Comparison of ENCODE assay signal across 13 cellular contexts in the genomic region with DNA sequence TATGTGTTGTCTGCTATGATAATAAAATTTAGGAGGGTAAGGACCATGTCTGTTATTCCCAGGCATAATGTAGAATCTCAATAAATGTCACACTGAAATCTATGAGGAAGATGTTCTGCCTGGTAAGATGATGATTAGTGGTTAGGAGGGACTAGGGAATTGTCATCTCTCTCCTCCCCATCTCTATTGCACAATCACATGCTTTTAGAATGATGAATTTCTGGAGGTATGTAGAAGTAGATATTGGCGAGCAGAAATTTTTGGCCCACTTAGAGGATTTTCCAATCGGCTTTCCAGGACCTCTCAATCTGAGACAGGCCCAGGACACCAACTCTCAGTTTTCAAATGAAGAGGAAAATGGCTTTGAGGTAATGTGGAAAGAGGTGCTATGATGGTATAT. TPM values are rescaled to one million over a fixed set of nuclear protein-coding genes. Genes with fewer than 3 reads are reported as not detected.
DNase-seq lines count a peak whose midpoint lies in the region; ATAC-seq and TF ChIP-seq lines count a peak whose summit lies in the region.
"Had no signal": no experiment of that assay in that cellular context is flagged by ENCODE, and none has a peak within 500 bp of the region (broad histone marks: within the 10 kb centered on the region; RNA-seq: fewer than 3 reads in every experiment).

No MANE protein-coding gene starts in this region.

- peaks cover 10% of the 10 kb centered on the region for H3K36me3 Mint-ChIP-seq in activated CD4-positive, alpha-beta memory T cell treated with anti-CD3 and anti-CD28 coated beads for 36 hours

- POLR2A ChIA-PET in activated CD4-positive, alpha-beta memory T cell treated with anti-CD3 and anti-CD28 coated beads for 36 hours (lab: Charles Lee) = no interaction called here

- no peak overlapping the region for H3K4me3 Mint-ChIP-seq in activated CD4-positive, alpha-beta memory T cell treated with anti-CD3 and anti-CD28 coated beads for 36 hours
- H3K4me3 Mint-ChIP-seq: activated T-cell treated with anti-CD3 and anti-CD28 coated beads, Interleukin-2, amount 50 U/mL, for 4 hours had no signal

- DNase-seq in AG20443 (ENCODE audit: low spot score) (peak; percentile 76), HS-27A (ENCODE audit: low read depth) (peak; percentile 51), amniotic epithelial cell (ENCODE audit: low read depth) (peak; percentile 75), iris pigment epithelial cell (ENCODE audit: low read depth) (peak; percentile 83)
- DNase-seq in activated CD4-positive, alpha-beta memory T cell treated with anti-CD3 and anti-CD28 coated beads for 36 hours = no peak
- no peak for DNase-seq in effector CD8-positive, alpha-beta T cell (lab: John Stamatoyannopoulos, UW)
- DNase-seq: activated CD4-positive, CD25-positive, alpha-beta regulatory T cell; activated T-cell treated with anti-CD3 and anti-CD28 coated beads, Interleukin-2, amount 50 U/mL, for 4 hours; GDM1; stomach had no signal

- intact Hi-C loops in activated CD4-positive, alpha-beta memory T cell treated with anti-CD3 and anti-CD28 coated beads for 36 hours (cut with micrococcal nuclease) = loop anchor here (5.0 kb wide), 1 partner anchor 399 kb away; the partner anchor contains the start of gene TRIM8

- CTCF ChIA-PET in activated CD4-positive, alpha-beta memory T cell treated with anti-CD3 and anti-CD28 coated beads for 36 hours (lab: Charles Lee) = interaction anchor here (10.2 kb wide), 1 partner anchor 12 kb away, joined by 111 read pairs; no protein-coding TSS in a partner anchor

- no peaks in the 10 kb centered on the region for H3K9me3 Mint-ChIP-seq in activated CD4-positive, alpha-beta memory T cell treated with anti-CD3 and anti-CD28 coated beads for 36 hours
- H3K9me3 Mint-ChIP-seq: activated T-cell treated with anti-CD3 and anti-CD28 coated beads, Interleukin-2, amount 50 U/mL, for 4 hours had no signal

- H3K4me1 Mint-ChIP-seq in activated CD4-positive, alpha-beta memory T cell treated with anti-CD3 and anti-CD28 coated beads for 36 hours (ENCODE audit: low read depth) = peaks cover 41% of the 10 kb centered on the region

- H3K27me3 Mint-ChIP-seq in activated CD4-positive, alpha-beta memory T cell treated with anti-CD3 and anti-CD28 coated beads for 36 hours = peaks cover 19% of the 10 kb centered on the region

- ATAC-seq in SK-N-SH treated with all-trans-retinoic acid at 6 μM for 48 hours (no peak), GM21423 (IDR thresholded peaks at IDR 0.05; ENCODE audit: unreplicated experiment) (no peak)
- ATAC-seq: activated T-cell treated with anti-CD3 and anti-CD28 coated beads, Interleukin-2, amount 50 U/mL, for 4 hours had no signal

- no peak overlapping the region for H3K27ac Mint-ChIP-seq in activated CD4-positive, alpha-beta memory T cell treated with anti-CD3 and anti-CD28 coated beads for 36 hours
- H3K27ac Mint-ChIP-seq: CD14-positive monocyte had no signal

TF ChIP-seq in SK-N-SH treated with all-trans-retinoic acid at 6 μM for 48 hours, 23 proteins besides CTCF, POLR2A, EP300 and RAD21:
- TF ChIP-seq TSHZ2 (CRISPR knock-in tag; IDR thresholded peaks at IDR 0.05) (no peak), ARNTL (CRISPR knock-in tag; IDR thresholded peaks at IDR 0.05; ENCODE audit: borderline replicate concordance, low read depth) (no peak), ZNF8 (CRISPR knock-in tag; IDR thresholded peaks at IDR 0.05) (no peak), RARB (CRISPR knock-in tag; IDR thresholded peaks at IDR 0.05) (no peak), SNAI2 (CRISPR knock-in tag; IDR thresholded peaks at IDR 0.05) (no peak), PPARA (CRISPR knock-in tag; IDR thresholded peaks at IDR 0.05; ENCODE audit: borderline replicate concordance) (no peak), ZNF70 (CRISPR knock-in tag; IDR thresholded peaks at IDR 0.05) (no peak), TOX (CRISPR knock-in tag; IDR thresholded peaks at IDR 0.05; ENCODE audit: borderline replicate concordance) (no peak), ZFP3 (CRISPR knock-in tag; IDR thresholded peaks at IDR 0.05) (no peak), TCF4 (CRISPR knock-in tag; IDR thresholded peaks at IDR 0.05; ENCODE audit: borderline replicate concordance) (no peak), BACH2 (CRISPR knock-in tag; IDR thresholded peaks at IDR 0.05; ENCODE audit: borderline replicate concordance) (no peak), CREB5 (CRISPR knock-in tag; IDR thresholded peaks at IDR 0.05; ENCODE audit: low read depth) (no peak), CSDC2 (CRISPR knock-in tag; IDR thresholded peaks at IDR 0.05) (no peak)
- TF ChIP-seq, protein P1, sequence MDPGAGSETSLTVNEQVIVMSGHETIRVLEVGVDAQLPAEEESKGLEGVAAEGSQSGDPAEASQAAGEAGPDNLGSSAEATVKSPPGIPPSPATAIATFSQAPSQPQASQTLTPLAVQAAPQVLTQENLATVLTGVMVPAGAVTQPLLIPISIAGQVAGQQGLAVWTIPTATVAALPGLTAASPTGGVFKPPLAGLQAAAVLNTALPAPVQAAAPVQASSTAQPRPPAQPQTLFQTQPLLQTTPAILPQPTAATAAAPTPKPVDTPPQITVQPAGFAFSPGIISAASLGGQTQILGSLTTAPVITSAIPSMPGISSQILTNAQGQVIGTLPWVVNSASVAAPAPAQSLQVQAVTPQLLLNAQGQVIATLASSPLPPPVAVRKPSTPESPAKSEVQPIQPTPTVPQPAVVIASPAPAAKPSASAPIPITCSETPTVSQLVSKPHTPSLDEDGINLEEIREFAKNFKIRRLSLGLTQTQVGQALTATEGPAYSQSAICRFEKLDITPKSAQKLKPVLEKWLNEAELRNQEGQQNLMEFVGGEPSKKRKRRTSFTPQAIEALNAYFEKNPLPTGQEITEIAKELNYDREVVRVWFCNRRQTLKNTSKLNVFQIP (CRISPR knock-in tag; IDR thresholded peaks at IDR 0.05; ENCODE audit: borderline replicate concordance, low read depth) = no peak
TF ChIP-seq in SK-N-SH treated with all-trans-retinoic acid at 6 μM for 48 hours: peak in this region for 0.

RNA-seq across cellular contexts. Expression of gene PITX3, which starts 2.0 kb away (rescaled TPM):
- 1 to 10 TPM; 1.1 to 1.4 TPM for total RNA-seq in activated CD4-positive, alpha-beta memory T cell treated with anti-CD3 and anti-CD28 coated beads for 36 hours
- total RNA-seq: stomach had no signal

RNA-seq across cellular contexts. Expression of gene GBF1, which starts 2.0 kb away (rescaled TPM):
- total RNA-seq in activated CD4-positive, alpha-beta memory T cell treated with anti-CD3 and anti-CD28 coated beads for 36 hours = 10 to 100 TPM; 42.2 to 44.0 TPM

RNA-seq across cellular contexts. Expression of gene ELOVL3, which starts 17.2 kb away (rescaled TPM):
- under 1 TPM; 0.21 to 0.56 TPM for total RNA-seq in activated CD4-positive, alpha-beta memory T cell treated with anti-CD3 and anti-CD28 coated beads for 36 hours
- total RNA-seq: activated T-cell treated with anti-CD3 and anti-CD28 coated beads, Interleukin-2, amount 50 U/mL, for 4 hours; stomach had no signal

Comparison
In these comparisons a context has a peak if more than half of its experiments do, and no peak if none do; other contexts are left out.
1. DNase-seq: peak in AG20443 (single experiment), HS-27A (single experiment), amniotic epithelial cell (single experiment) and iris pigment epithelial cell (single experiment); none in activated CD4-positive, alpha-beta memory T cell treated with anti-CD3 and anti-CD28 coated beads for 36 hours (single experiment) and effector CD8-positive, alpha-beta T cell (single experiment).